8 cellular contexts compared by ENCODE assay signal in genomic region chr1:110235839-110236682, GRCh38. TPM values are rescaled to one million over a fixed set of nuclear protein-coding genes. Genes with fewer than 3 reads are reported as not detected.
A peak's percentile ranks its signal among the peaks of the same experiment; 100 is the strongest.
DNase-seq lines count a peak whose midpoint lies in the region; ATAC-seq and TF ChIP-seq lines count a peak whose summit lies in the region.

No MANE protein-coding gene starts in this region.

- TF ChIP-seq POLR2A in right lobe of liver (IDR thresholded peaks at IDR 0.05), result no peak

- peak overlapping the region; percentile 95 for H3K27ac Mint-ChIP-seq in Calu3 (ENCODE audit: unreplicated experiment)
- H3K27ac Mint-ChIP-seq in activated T-cell treated with anti-CD3 and anti-CD28 coated beads, Interleukin-2, amount 50 U/mL, for 72 hours, result peak overlapping the region; percentile 94

- BruUV-seq in Calu3 (replicated peaks; lab: Mats Ljungman, UMichigan), result TSS peak; percentile 92

- ATAC-seq in HG03520 (IDR thresholded peaks at IDR 0.05; ENCODE audit: unreplicated experiment) (peak; percentile 38), right lobe of liver (peak; percentile 55 to 79 (median 64)), GM19328 (IDR thresholded peaks at IDR 0.05; ENCODE audit: unreplicated experiment) (no peak)
- peak; percentile 90 for ATAC-seq in activated T-cell treated with anti-CD3 and anti-CD28 coated beads, Interleukin-2, amount 50 U/mL, for 72 hours (replicated peaks in 1 of 2)

- no peaks in the 10 kb centered on the region for H3K36me3 ChIP-seq in right lobe of liver

- DNase-seq in Calu3 (peak; percentile 52), right lobe of liver (no peak), ecto neural progenitor cell (ENCODE audit: low spot score) (no peak), 8988T (no peak), globus pallidus (ENCODE audit: low spot score) (no peak)
- peak; percentile 75 to 81 for DNase-seq in activated T-cell treated with anti-CD3 and anti-CD28 coated beads, Interleukin-2, amount 50 U/mL, for 72 hours

- TF ChIP-seq CTCF in Calu3 (IDR thresholded peaks at IDR 0.05; ENCODE audit: unreplicated experiment), result no peak
- TF ChIP-seq CTCF in right lobe of liver (IDR thresholded peaks at IDR 0.05), result no peak

- H3K4me1 Mint-ChIP-seq in Calu3 (ENCODE audit: low read depth, unreplicated experiment), result peaks cover 73% of the 10 kb centered on the region
- H3K4me1 Mint-ChIP-seq in activated T-cell treated with anti-CD3 and anti-CD28 coated beads, Interleukin-2, amount 50 U/mL, for 72 hours (ENCODE audit: low read depth), result peaks cover 64% of the 10 kb centered on the region

- H3K4me3 Mint-ChIP-seq in Calu3 (ENCODE audit: low read depth, unreplicated experiment), result peak overlapping the region; percentile 61
- peak overlapping the region; percentile 62 to 80 for H3K4me3 Mint-ChIP-seq in activated T-cell treated with anti-CD3 and anti-CD28 coated beads, Interleukin-2, amount 50 U/mL, for 72 hours

- intact Hi-C loops in Calu3 (cut with micrococcal nuclease; ENCODE audit: unreplicated experiment), result loop anchor here (1.0 kb wide), 1 partner anchor 76 kb away; no protein-coding TSS in a partner anchor
- intact Hi-C loops in right lobe of liver (cut with DNase I), result no loop called here

- no peak overlapping the region for H3K4me3 ChIP-seq in right lobe of liver

- no peaks in the 10 kb centered on the region for H3K27me3 ChIP-seq in right lobe of liver

- H3K9me3 ChIP-seq in right lobe of liver, result no peaks in the 10 kb centered on the region

- WGBS in right lobe of liver (ENCODE audit: insufficient coverage, low coverage, low lambda C conversion rate, missing lambda C conversion rate), result 50% methylated on average over 11 of the region's 11 CpGs

- peaks cover 23% of the 10 kb centered on the region for H3K36me3 Mint-ChIP-seq in Calu3 (ENCODE audit: insufficient read depth, unreplicated experiment)
- H3K36me3 Mint-ChIP-seq in activated T-cell treated with anti-CD3 and anti-CD28 coated beads, Interleukin-2, amount 50 U/mL, for 72 hours (ENCODE audit: insufficient read depth in 2 of 2), result peaks cover 5 to 13% of the 10 kb centered on the region in 2 donors

- CTCF ChIA-PET in Calu3 (lab: Charles Lee), result interaction anchor here (0.8 to 1.6 kb wide), 4 partner anchors 29 to 224 kb away, joined by 3 to 7 read pairs (median 4); no protein-coding TSS in a partner anchor

- no peaks in the 10 kb centered on the region for H3K27me3 Mint-ChIP-seq in Calu3 (ENCODE audit: unreplicated experiment)
- no peaks in the 10 kb centered on the region for H3K27me3 Mint-ChIP-seq in activated T-cell treated with anti-CD3 and anti-CD28 coated beads, Interleukin-2, amount 50 U/mL, for 72 hours (ENCODE audit: low read depth)

- H3K4me1 ChIP-seq in right lobe of liver, result no peaks in the 10 kb centered on the region

- no peak overlapping the region for H3K27ac ChIP-seq in right lobe of liver

- H3K9me3 Mint-ChIP-seq in Calu3 (ENCODE audit: low read depth, unreplicated experiment), result no peaks in the 10 kb centered on the region
- no peaks in the 10 kb centered on the region for H3K9me3 Mint-ChIP-seq in activated T-cell treated with anti-CD3 and anti-CD28 coated beads, Interleukin-2, amount 50 U/mL, for 72 hours

RNA-seq across cellular contexts. Expression of gene KCNC4, which starts 25.9 kb away (rescaled TPM):
- 16.0 and 24.3 TPM in 2 replicates for total RNA-seq in Calu3 (2022)
- total RNA-seq in activated T-cell treated with anti-CD3 and anti-CD28 coated beads, Interleukin-2, amount 50 U/mL, for 72 hours, result 10 to 100 TPM; 19.8 to 28.9 TPM
- 1 to 10 TPM in 4 of 6 experiments, under 1 TPM in 2; 0.37 to 4.4 (median 1.7) TPM for total RNA-seq in right lobe of liver

Comparison
In these comparisons a context has a peak if more than half of its experiments do, and no peak if none do; other contexts are left out.
1. DNase-seq: peak in Calu3 (single experiment) and activated T-cell treated with anti-CD3 and anti-CD28 coated beads, Interleukin-2, amount 50 U/mL, for 72 hours (2 of 2); none in right lobe of liver (0 of 3), ecto neural progenitor cell (single experiment), 8988T (single experiment) and globus pallidus (single experiment).